In genomic region chr22:44086759-44087158, GRCh38 we compare ENCODE assay signal across 19 cellular contexts.
DNase-seq lines count a peak whose midpoint lies in the region; TF ChIP-seq lines count a peak whose summit lies in the region.
"Had no signal": no experiment of that assay in that cellular context is flagged by ENCODE, and none has a peak within 500 bp of the region (broad histone marks: within the 10 kb centered on the region; RNA-seq: fewer than 3 reads in every experiment).

No MANE protein-coding gene starts in this region.

- H3K4me3 ChIP-seq in fibroblast of the aortic adventitia (ENCODE audit: low read depth, low read length), result peak overlapping the region; percentile 55
- H3K4me3 ChIP-seq in neural progenitor cell, result no peak overlapping the region
- H3K4me3 ChIP-seq: K562, right lobe of liver, SJSA1 had no signal

- H3K27ac ChIP-seq in angular gyrus (ENCODE audit: low read depth, low read length), result peak overlapping the region; percentile 27
- H3K27ac ChIP-seq in neural progenitor cell, result no peak overlapping the region
- peak overlapping the region; percentile 36 for H3K27ac ChIP-seq in temporal lobe (ENCODE audit: low read depth, low read length)
- H3K27ac ChIP-seq: right lobe of liver, SJSA1, WERI-Rb-1 had no signal

- no peak overlapping the region for H3K4me3 Mint-ChIP-seq in neural progenitor cell
- no peak overlapping the region for H3K4me3 Mint-ChIP-seq in activated CD4-positive, alpha-beta T cell treated with anti-CD3 and anti-CD28 coated beads, Interleukin-2, amount 10 ng/mL, durations not matched to agents 7 days and 5 days

- H3K27me3 Mint-ChIP-seq in neural progenitor cell (ENCODE audit: insufficient read depth, low read depth), result peaks cover 15% of the 10 kb centered on the region
- no peaks in the 10 kb centered on the region for H3K27me3 Mint-ChIP-seq in activated CD4-positive, alpha-beta T cell treated with anti-CD3 and anti-CD28 coated beads, Interleukin-2, amount 10 ng/mL, durations not matched to agents 7 days and 5 days

- no peak for DNase-seq in fibroblast of the aortic adventitia (ENCODE audit: low read depth)
- DNase-seq in neural progenitor cell (ENCODE audit: low spot score), result no peak
- no peak for DNase-seq in activated CD4-positive, alpha-beta T cell treated with anti-CD3 and anti-CD28 coated beads, Interleukin-2, amount 10 ng/mL, durations not matched to agents 7 days and 5 days
- DNase-seq in GF-D8 (lab: John Stamatoyannopoulos, UW), result no peak
- no peak for DNase-seq in NCI-H2171 treated with DMSO at 0.1 percent for 48 hours (lab: John Stamatoyannopoulos, UW)
- DNase-seq: activated CD4-positive, alpha-beta T cell treated with anti-CD3 and anti-CD28 coated beads, Interleukin-2, amount 50 U/mL, for 4 hours; activated CD8-positive, alpha-beta memory T cell treated with anti-CD3 and anti-CD28 coated beads, Interleukin-2, amount 50 U/mL, for 48 hours; activated gamma-delta T cell; Caco-2; central memory CD4-positive, alpha-beta T cell; erythroblast; NCI-H1694; occipital lobe; right lobe of liver had no signal

- H3K36me3 Mint-ChIP-seq in neural progenitor cell, result peaks cover 1% of the 10 kb centered on the region
- no peaks in the 10 kb centered on the region for H3K36me3 Mint-ChIP-seq in activated CD4-positive, alpha-beta T cell treated with anti-CD3 and anti-CD28 coated beads, Interleukin-2, amount 10 ng/mL, durations not matched to agents 7 days and 5 days (ENCODE audit: low read depth)

- TF ChIP-seq CTCF in fibroblast of the aortic adventitia (IDR thresholded peaks at IDR 0.05; ENCODE audit: insufficient read depth, low read length) (no peak), neural progenitor cell (IDR thresholded peaks at IDR 0.05) (no peak)

- peaks cover 21% of the 10 kb centered on the region for H3K9me3 Mint-ChIP-seq in neural progenitor cell
- H3K9me3 Mint-ChIP-seq in activated CD4-positive, alpha-beta T cell treated with anti-CD3 and anti-CD28 coated beads, Interleukin-2, amount 10 ng/mL, durations not matched to agents 7 days and 5 days, result no peaks in the 10 kb centered on the region

- H3K4me1 Mint-ChIP-seq in neural progenitor cell, result peaks cover 32% of the 10 kb centered on the region
- peaks cover 10% of the 10 kb centered on the region for H3K4me1 Mint-ChIP-seq in activated CD4-positive, alpha-beta T cell treated with anti-CD3 and anti-CD28 coated beads, Interleukin-2, amount 10 ng/mL, durations not matched to agents 7 days and 5 days

- H3K79me2 ChIP-seq in neural progenitor cell (ENCODE audit: low read depth), result no peaks in the 10 kb centered on the region

- no peaks in the 10 kb centered on the region for H3K9me3 ChIP-seq in neural progenitor cell (ENCODE audit: low read depth)
- H3K9me3 ChIP-seq: Caco-2, right lobe of liver, SJSA1 had no signal

- no peak overlapping the region for H3K9ac ChIP-seq in neural progenitor cell

- H4K20me1 ChIP-seq in neural progenitor cell (ENCODE audit: low read depth), result peaks cover under 1% of the 10 kb centered on the region

- peaks cover 7% of the 10 kb centered on the region for H3K4me1 ChIP-seq in neural progenitor cell
- H3K4me1 ChIP-seq: Caco-2, right lobe of liver had no signal

- no peaks in the 10 kb centered on the region for H3K27me3 ChIP-seq in neural progenitor cell
- H3K27me3 ChIP-seq: right lobe of liver, SJSA1 had no signal

- no peak overlapping the region for H2AFZ ChIP-seq in neural progenitor cell (replicated peaks)

- H3K27ac Mint-ChIP-seq in neural progenitor cell, result peak overlapping the region; percentile 29
- no peak overlapping the region for H3K27ac Mint-ChIP-seq in activated CD4-positive, alpha-beta T cell treated with anti-CD3 and anti-CD28 coated beads, Interleukin-2, amount 10 ng/mL, durations not matched to agents 7 days and 5 days

- peaks cover under 1% of the 10 kb centered on the region for H3F3A ChIP-seq in neural progenitor cell (ENCODE audit: low read depth)

- POLR2A ChIA-PET in activated CD4-positive, alpha-beta T cell treated with anti-CD3 and anti-CD28 coated beads, Interleukin-2, amount 10 ng/mL, durations not matched to agents 7 days and 5 days (lab: Charles Lee), result no interaction called here

- CTCF ChIA-PET in activated CD4-positive, alpha-beta T cell treated with anti-CD3 and anti-CD28 coated beads, Interleukin-2, amount 10 ng/mL, durations not matched to agents 7 days and 5 days (lab: Charles Lee), result interaction anchor here (1.3 to 4.7 kb wide), 2 partner anchors 13 to 94 kb away, joined by 3 to 32 read pairs; no protein-coding TSS in a partner anchor

- H3K4me2 ChIP-seq in neural progenitor cell, result no peak overlapping the region

- no peaks in the 10 kb centered on the region for H3K36me3 ChIP-seq in neural progenitor cell
- H3K36me3 ChIP-seq: right lobe of liver, SJSA1, WERI-Rb-1 had no signal
